In the genomic region with DNA sequence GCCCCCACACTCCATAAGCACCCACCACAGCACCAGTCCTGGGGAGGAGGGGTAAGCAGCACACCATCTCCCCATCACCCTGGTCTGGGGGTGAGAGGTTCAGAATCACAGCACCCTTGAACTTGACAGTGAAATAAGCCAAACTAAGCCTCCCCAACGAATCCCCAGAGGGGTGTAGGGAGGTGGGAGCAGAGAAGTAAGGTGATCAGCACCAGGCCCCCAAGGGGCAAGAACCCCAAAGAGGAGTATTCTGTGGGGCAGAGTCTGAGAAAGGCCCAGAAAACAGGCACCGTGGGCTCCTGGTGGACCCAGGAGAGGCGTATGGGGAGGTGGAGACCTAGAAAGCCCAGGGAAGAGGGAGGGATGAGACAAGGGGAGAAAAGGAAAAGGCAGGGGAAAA, we compare ENCODE assay signal across 9 cellular contexts. TPM values are rescaled to one million over a fixed set of nuclear protein-coding genes. Genes with fewer than 3 reads are reported as not detected.
DNase-seq lines count a peak whose midpoint lies in the region; ATAC-seq and TF ChIP-seq lines count a peak whose summit lies in the region.
"Had no signal": no experiment of that assay in that cellular context is flagged by ENCODE, and none has a peak within 500 bp of the region (broad histone marks: within the 10 kb centered on the region; RNA-seq: fewer than 3 reads in every experiment).

No MANE protein-coding gene starts in this region.

- H3K4me3 Mint-ChIP-seq in T-cell, result peak overlapping the region; percentile 89 to 95 (median 92)

- peaks cover 17% of the 10 kb centered on the region for H3K36me3 Mint-ChIP-seq in T-cell

- CTCF ChIA-PET in T-cell (lab: Charles Lee), result no interaction called here

- peaks cover 24% of the 10 kb centered on the region for H3K4me1 ChIP-seq in fibroblast of lung (ENCODE audit: control insufficient read depth, extremely low read depth, insufficient read depth, low read length)
- H3K4me1 ChIP-seq in sigmoid colon, result peaks cover 0 to 77% (median 61%) of the 10 kb centered on the region in 4 donors

- ATAC-seq in T-cell (replicated peaks in 1 of 4), result no peak
- ATAC-seq in GM18858 (IDR thresholded peaks at IDR 0.05; ENCODE audit: unreplicated experiment), result no peak

- H3K27ac Mint-ChIP-seq in T-cell, result peak overlapping the region; percentile 94 to 96

- H3K4me3 ChIP-seq in GM06990 (replicated peaks; ENCODE audit: low read depth, low read length) (peak overlapping the region; percentile 77), fibroblast of lung (replicated peaks in 1 of 4; ENCODE audit: control extremely low read depth in 1 of 4, insufficient read depth in 1 of 4, low read depth in 3 of 4, low read length in 4 of 4) (peak overlapping the region; percentile 42 to 86 (median 62)), sigmoid colon (peak overlapping the region; percentile 56 to 82 (median 62))

- POLR2A ChIA-PET in T-cell (lab: Charles Lee), result no interaction called here

- no peak for TF ChIP-seq POLR2A in sigmoid colon (IDR thresholded peaks at IDR 0.05)

- DNase-seq in GM06990 (ENCODE audit: extremely low read depth, insufficient read length), result no peak
- DNase-seq in T-cell, result no peak
- no peak for DNase-seq in fibroblast of lung (ENCODE audit: low read depth in 2 of 2)
- DNase-seq in sigmoid colon, result no peak
- DNase-seq in AG20443 (ENCODE audit: low spot score), result no peak
- no peak for DNase-seq in GM19238 (ENCODE audit: insufficient read length, low spot score)
- no peak for DNase-seq in GM03348 (ENCODE audit: low spot score)
- DNase-seq: NCI-H1436 treated with DMSO at 0.1 percent for 48 hours had no signal

- no peak overlapping the region for H2AFZ ChIP-seq in fibroblast of lung (ENCODE audit: low read length)

- H3K9me3 ChIP-seq in fibroblast of lung (ENCODE audit: control insufficient read depth, insufficient read depth, low read depth, low read length) (no peaks in the 10 kb centered on the region), sigmoid colon (no peaks in the 10 kb centered on the region)

- peaks cover 69 to 80% (median 72%) of the 10 kb centered on the region in 3 donors for H3K4me1 Mint-ChIP-seq in T-cell

- no peak for TF ChIP-seq EP300 in sigmoid colon (IDR thresholded peaks at IDR 0.05)

- no peak for TF ChIP-seq CTCF in GM06990 (IDR thresholded peaks at IDR 0.05; ENCODE audit: insufficient read depth, low read length, poor library complexity, severe bottlenecking)
- no peak for TF ChIP-seq CTCF in fibroblast of lung (conservative IDR thresholded peaks at IDR 0.05 in 1 of 2, IDR thresholded peaks at IDR 0.05 in 1 of 2; ENCODE audit: low read depth in 1 of 2, low read length in 2 of 2)
- TF ChIP-seq CTCF in sigmoid colon (IDR thresholded peaks at IDR 0.05), result no peak

- peak overlapping the region; percentile 39 for H3K9ac ChIP-seq in fibroblast of lung (ENCODE audit: insufficient read depth, low read length)

- H3K9me3 Mint-ChIP-seq in T-cell, result no peaks in the 10 kb centered on the region

- WGBS in sigmoid colon, 2 donors, result 1 to 16% methylated on average over 3 of the region's 3 CpGs

- peaks cover 56% of the 10 kb centered on the region for H3K79me2 ChIP-seq in fibroblast of lung (ENCODE audit: control insufficient read depth, insufficient read depth, low read length)

- H3K4me2 ChIP-seq in fibroblast of lung (ENCODE audit: extremely low read depth, insufficient read depth, low read length), result peak overlapping the region; percentile 79

- H3K27me3 ChIP-seq in GM06990 (replicated peaks; ENCODE audit: control insufficient read depth, insufficient read depth, low read length) (no peaks in the 10 kb centered on the region), fibroblast of lung (ENCODE audit: control insufficient read depth, insufficient read depth, low read length) (no peaks in the 10 kb centered on the region), sigmoid colon (no peaks in the 10 kb centered on the region)

- H3K27me3 Mint-ChIP-seq in T-cell, result no peaks in the 10 kb centered on the region

- H4K20me1 ChIP-seq in fibroblast of lung (ENCODE audit: control insufficient read depth, extremely low read depth, insufficient read depth, low read length), result no peaks in the 10 kb centered on the region

- H3K27ac ChIP-seq in fibroblast of lung (ENCODE audit: insufficient read depth, low read length) (peak overlapping the region; percentile 77), sigmoid colon (peak overlapping the region; percentile 83 to 89 (median 88))

- H3K36me3 ChIP-seq in GM06990 (ENCODE audit: control insufficient read depth, insufficient read depth, low read length), result peaks cover 17% of the 10 kb centered on the region
- H3K36me3 ChIP-seq in fibroblast of lung (ENCODE audit: control insufficient read depth, insufficient read depth, low read length), result peaks cover 9% of the 10 kb centered on the region
- H3K36me3 ChIP-seq in sigmoid colon, result peaks cover 0 to 12% (median 4%) of the 10 kb centered on the region in 4 donors

- intact Hi-C loops in sigmoid colon (cut with DNase I), result loop anchor here (10.0 kb wide), 1 partner anchor 424 kb away; the partner anchor contains the start of gene FCHSD2

RNA-seq across cellular contexts. Expression of gene ARAP1, which starts 30.9 kb away (rescaled TPM):
- 100 to 1,000 TPM; 117 to 162 (median 148) TPM for total RNA-seq in T-cell
- total RNA-seq in fibroblast of lung, result 97.3 and 113 TPM in 2 replicates
- polyA plus RNA-seq in fibroblast of lung, result 32.8 and 41.8 TPM in 2 replicates
- polyA plus RNA-seq in fibroblast of lung (2012), result 42.6 and 45.5 TPM in 2 replicates
- 96.3 and 130 TPM in 2 replicates for polyA minus RNA-seq in fibroblast of lung (ENCODE audit: low replicate concordance)
- total RNA-seq in sigmoid colon, result 100 to 1,000 TPM in 1 of 4 donors, 10 to 100 TPM in 3; 56.5 to 135 (median 70.0) TPM
- 10 to 100 TPM; 31.9 to 81.7 (median 34.2) TPM for polyA plus RNA-seq in sigmoid colon

RNA-seq across cellular contexts. Expression of gene PDE2A, which starts 47.1 kb away (rescaled TPM):
- total RNA-seq in T-cell (1 to 10 TPM; 1.1 to 6.1 (median 1.7) TPM), fibroblast of lung (0.50 and 0.77 TPM in 2 replicates), sigmoid colon (10 to 100 TPM; 48.9 to 75.1 (median 62.1) TPM)
- polyA plus RNA-seq in fibroblast of lung (0.08 and 2.6 TPM in 2 replicates), sigmoid colon (10 to 100 TPM in 1 of 3 donors, 1 to 10 TPM in 2; 1.8 to 14.7 (median 4.8) TPM)
- polyA plus RNA-seq in fibroblast of lung (2012), result 0.16 and 3.0 TPM in 2 replicates
- polyA minus RNA-seq in fibroblast of lung (ENCODE audit: low replicate concordance), result 28.7 TPM in 1 of 2 replicates, not detected in the other

Comparison
In these comparisons a context has a peak if more than half of its experiments do, and no peak if none do; other contexts are left out.
1. RNA of gene PDE2A, which starts 47.1 kb away (total RNA-seq): 48.9 to 75.1 TPM in sigmoid colon; 1.1 to 6.1 TPM in T-cell and 0.50 to 0.77 TPM in fibroblast of lung; every median in the first group is over 4 times any median in the second.
2. Peak in every context shown above with its lines, with median percentiles within 50 percentile points of each other: H3K4me3 ChIP-seq.